In the genomic region with DNA sequence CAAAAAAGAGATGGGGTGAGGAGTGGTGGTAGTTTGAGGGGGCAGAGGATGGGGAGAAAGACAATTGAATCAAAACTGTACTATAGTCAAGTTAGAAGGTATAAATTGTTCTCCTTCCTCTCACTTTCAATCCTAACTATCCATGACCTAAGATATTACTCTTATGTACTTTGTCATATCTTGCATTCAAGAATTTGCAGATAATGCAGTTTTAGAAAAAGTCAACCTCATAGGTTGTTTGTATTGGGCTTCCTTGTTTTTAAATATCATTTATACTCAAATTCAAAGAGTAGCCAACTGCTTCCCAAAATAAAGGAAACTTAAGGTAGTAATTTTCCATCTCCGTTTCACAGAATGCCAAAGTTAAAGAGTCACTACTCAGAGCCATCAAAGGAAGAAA, we compare ENCODE assay signal across 23 cellular contexts. TPM values are rescaled to one million over a fixed set of nuclear protein-coding genes. Genes with fewer than 3 reads are reported as not detected.
DNase-seq lines count a peak whose midpoint lies in the region; ATAC-seq, FAIRE-seq and TF ChIP-seq lines count a peak whose summit lies in the region.
"Had no signal": no experiment of that assay in that cellular context is flagged by ENCODE, and none has a peak within 500 bp of the region (broad histone marks: within the 10 kb centered on the region; RNA-seq: fewer than 3 reads in every experiment).

No MANE protein-coding gene starts in this region.

- H4K20me1 ChIP-seq in HepG2 (ENCODE audit: insufficient read depth, low read length), result no peaks in the 10 kb centered on the region
- H4K20me1 ChIP-seq: BLaER1 treated with 17β-estradiol and CSF1 and Interleukin-3, amounts not matched to agents 10 nM and 100 nM had no signal

- H3K4me1 ChIP-seq in breast epithelium (no peaks in the 10 kb centered on the region), HepG2 (ENCODE audit: insufficient read depth, low read length) (peaks cover 14% of the 10 kb centered on the region)
- H3K4me1 ChIP-seq: BLaER1 treated with 17β-estradiol and CSF1 and Interleukin-3, amounts not matched to agents 10 nM and 100 nM had no signal

- TF ChIP-seq POLR2A in breast epithelium (IDR thresholded peaks at IDR 0.05), result no peak
- TF ChIP-seq POLR2A in HepG2 (IDR thresholded peaks at IDR 0.05; ENCODE audit: insufficient read depth in 1 of 2, low read depth in 2 of 2, low read length in 2 of 2), result no peak

- H3K36me3 ChIP-seq in breast epithelium (no peaks in the 10 kb centered on the region), HepG2 (replicated peaks in 1 of 2; ENCODE audit: control insufficient read depth in 1 of 2, insufficient read depth in 2 of 2, low read length in 2 of 2) (peaks cover 4 to 6% of the 10 kb centered on the region in 2 experiments; a peak in 3 of 5 replicates)
- H3K36me3 ChIP-seq: BLaER1 treated with 17β-estradiol and CSF1 and Interleukin-3, amounts not matched to agents 10 nM and 100 nM had no signal

- no peaks in the 10 kb centered on the region for H3K79me2 ChIP-seq in HepG2 (ENCODE audit: insufficient read depth, low read length)

- no peaks in the 10 kb centered on the region for H3K9me3 ChIP-seq in breast epithelium
- H3K9me3 ChIP-seq in HepG2 (ENCODE audit: low read length), result no peaks in the 10 kb centered on the region
- H3K9me3 ChIP-seq: BLaER1 treated with 17β-estradiol and CSF1 and Interleukin-3, amounts not matched to agents 10 nM and 100 nM; MG63 had no signal

- CTCF ChIA-PET in MCF 10A (lab: Yijun Ruan, JAX) (no interaction called here), HepG2 (lab: Yijun Ruan, JAX; ENCODE audit: low intra/inter-chr PET ratio, low total read pairs) (no interaction called here)

- H3K27me3 ChIP-seq in breast epithelium, result no peaks in the 10 kb centered on the region
- H3K27me3 ChIP-seq in HepG2 (ENCODE audit: control insufficient read depth in 1 of 2, insufficient read depth in 2 of 2, low read length in 2 of 2), result no peaks in the 10 kb centered on the region
- H3K27me3 ChIP-seq: BLaER1 treated with 17β-estradiol and CSF1 and Interleukin-3, amounts not matched to agents 10 nM and 100 nM; MG63 had no signal

- H3K4me3 Mint-ChIP-seq in MCF 10A (ENCODE audit: unreplicated experiment) (no peak overlapping the region), endothelial cell (ENCODE audit: unreplicated experiment) (no peak overlapping the region)
- H3K4me3 Mint-ChIP-seq: CD4-positive, alpha-beta T cell had no signal

- in situ Hi-C loops in HepG2 (cut with HindIII; ENCODE audit: extremely low pct_ligation_motif_present, low pct_unique_long_range_greater_than_20kb), result no loop called here

- no peak for FAIRE-seq in HepG2 (lab: Jason Lieb, UNC)
- FAIRE-seq: GM18507 had no signal

- H3K4me3 ChIP-seq in breast epithelium (no peak overlapping the region), HepG2 (replicated peaks in 1 of 3; ENCODE audit: insufficient read depth in 1 of 3, low read depth in 2 of 3, low read length in 3 of 3) (no peak overlapping the region), foreskin fibroblast (ENCODE audit: low read depth in 1 of 2, low read length in 2 of 2) (no peak overlapping the region)
- H3K4me3 ChIP-seq: BLaER1 treated with 17β-estradiol and CSF1 and Interleukin-3, amounts not matched to agents 10 nM and 100 nM; MG63 had no signal

- DNase-seq in breast epithelium (ENCODE audit: low spot score in 2 of 2) (no peak), MCF 10A (ENCODE audit: unreplicated experiment) (no peak), M059J (ENCODE audit: low read depth) (peak; percentile 40), epithelial cell of prostate (ENCODE audit: low read depth, low spot score) (no peak), HepG2 (ENCODE audit: low spot score) (no peak), NCI-H524 treated with DMSO at 0.1 percent for 48 hours (lab: John Stamatoyannopoulos, UW) (no peak), endothelial cell (ENCODE audit: low spot score) (no peak), foreskin fibroblast (no peak)
- DNase-seq: AML-193; CD4-positive, alpha-beta T cell; DMS53; H7; Kasumi-1; MG63; NCI-H2029; NCI-H446; NCI-H526 treated with DMSO at 0.1 percent for 48 hours; SHP77 treated with DMSO at 0.1 percent for 48 hours; SW 1271 had no signal

- TF ChIP-seq EP300 in HepG2 (IDR thresholded peaks at IDR 0.05; ENCODE audit: low read depth in 2 of 2, low read length in 2 of 2) (no peak), HepG2 (CRISPR knock-in tag; IDR thresholded peaks at IDR 0.05; ENCODE audit: borderline replicate concordance) (no peak)

- intact Hi-C loops in breast epithelium (cut with DNase I; ENCODE audit: low total_unique reads), result no loop called here
- intact Hi-C loops in MCF 10A (cut with micrococcal nuclease), result no loop called here
- intact Hi-C loops in HepG2 (cut with micrococcal nuclease; ENCODE audit: unreplicated experiment), result no loop called here

- H3K9ac ChIP-seq in HepG2 (ENCODE audit: insufficient read depth, low read depth, low read length), result no peak overlapping the region
- H3K9ac ChIP-seq: BLaER1 treated with 17β-estradiol and CSF1 and Interleukin-3, amounts not matched to agents 10 nM and 100 nM had no signal

- no peaks in the 10 kb centered on the region for H3K27me3 Mint-ChIP-seq in MCF 10A (ENCODE audit: insufficient read depth, unreplicated experiment)
- no peaks in the 10 kb centered on the region for H3K27me3 Mint-ChIP-seq in endothelial cell (ENCODE audit: unreplicated experiment)

- H3K4me1 Mint-ChIP-seq in MCF 10A (ENCODE audit: insufficient read depth, unreplicated experiment) (peaks cover 47% of the 10 kb centered on the region), endothelial cell (ENCODE audit: unreplicated experiment) (peaks cover 10% of the 10 kb centered on the region)

- peak overlapping the region; percentile 29 to 49 for H3K27ac ChIP-seq in breast epithelium
- H3K27ac ChIP-seq in epithelial cell of prostate, result peak overlapping the region; percentile 80
- no peak overlapping the region for H3K27ac ChIP-seq in HepG2 (ENCODE audit: extremely low read length, insufficient read depth, low read length)
- H3K27ac ChIP-seq: BLaER1 treated with 17β-estradiol and CSF1 and Interleukin-3, amounts not matched to agents 10 nM and 100 nM; HL-60; RWPE1 had no signal

- POLR2A ChIA-PET in MCF 10A (lab: Yijun Ruan, JAX), result interaction anchor here (4.8 to 4.9 kb wide), 2 partner anchors 12 kb away, joined by 35 to 36 read pairs; no protein-coding TSS in a partner anchor
- POLR2A ChIA-PET in HepG2 (lab: Yijun Ruan, JAX), result no interaction called here

- ATAC-seq in HepG2, result no peak

- H3K36me3 Mint-ChIP-seq in MCF 10A (ENCODE audit: insufficient read depth, unreplicated experiment) (peaks cover 16% of the 10 kb centered on the region), endothelial cell (ENCODE audit: low read depth, unreplicated experiment) (no peaks in the 10 kb centered on the region)

- no TSS peak for BruUV-seq in MCF 10A (replicated peaks; lab: Mats Ljungman, UMichigan)
- no TSS peak for BruUV-seq in HepG2 (replicated peaks; lab: Mats Ljungman, UMichigan)

- TF ChIP-seq CTCF in breast epithelium (IDR thresholded peaks at IDR 0.05) (no peak), MCF 10A (IDR thresholded peaks at IDR 0.05; ENCODE audit: unreplicated experiment) (no peak), HepG2 (CRISPR knock-in tag; IDR thresholded peaks at IDR 0.05) (no peak), endothelial cell (IDR thresholded peaks at IDR 0.05; ENCODE audit: unreplicated experiment) (no peak), foreskin fibroblast (IDR thresholded peaks at IDR 0.05; ENCODE audit: low read depth, low read length) (no peak)

- no peak for TF ChIP-seq RAD21 in HepG2 (CRISPR knock-in tag; IDR thresholded peaks at IDR 0.05)

- no peaks in the 10 kb centered on the region for H3K9me3 Mint-ChIP-seq in MCF 10A (ENCODE audit: unreplicated experiment)
- H3K9me3 Mint-ChIP-seq in endothelial cell (ENCODE audit: unreplicated experiment), result no peaks in the 10 kb centered on the region
- H3K9me3 Mint-ChIP-seq: CD4-positive, alpha-beta T cell had no signal

- H3K27ac Mint-ChIP-seq in MCF 10A (ENCODE audit: low read depth, unreplicated experiment) (no peak overlapping the region), endothelial cell (ENCODE audit: unreplicated experiment) (no peak overlapping the region)
- H3K27ac Mint-ChIP-seq: CD4-positive, alpha-beta T cell had no signal

- WGBS in HepG2 (ENCODE audit: low lambda C conversion rate), result 98% methylated on average over 1 of the region's 1 CpG

- H3K4me2 ChIP-seq in HepG2 (ENCODE audit: low read depth, low read length), result no peak overlapping the region
- H3K4me2 ChIP-seq: BLaER1 treated with 17β-estradiol and CSF1 and Interleukin-3, amounts not matched to agents 10 nM and 100 nM had no signal

- no peak overlapping the region for H2AFZ ChIP-seq in HepG2 (ENCODE audit: low read length)

TF ChIP-seq in HepG2, 621 proteins besides CTCF, POLR2A, EP300 and RAD21:
- no peak for TF ChIP-seq ASH2L (IDR thresholded peaks at IDR 0.05; ENCODE audit: insufficient read length, low read depth, low read length)
- peak in 1 of 2 experiments; percentile 22; a peak in 1 of 4 replicates for TF ChIP-seq MAFK (conservative IDR thresholded peaks at IDR 0.05 in 1 of 2, IDR thresholded peaks at IDR 0.05 in 1 of 2; ENCODE audit: low read length in 2 of 2)

RNA-seq across cellular contexts. Expression of a gene that starts 32.7 kb away (rescaled TPM):
- total RNA-seq in breast epithelium (10 to 100 TPM; 25.8 to 85.6 (median 40.6) TPM), MCF 10A (2022) (129 and 154 TPM in 2 replicates), HepG2 (2016; rRNA removed; fragmentation: Illumina TruSeq; extraction: Trizol) (23.3 and 31.5 TPM in 2 replicates), endothelial cell (ENCODE audit: unreplicated experiment) (35.1 TPM)
- total RNA-seq in M059J (2014; rRNA removed; shearing (Covaris generic)), result 131 and 199 TPM in 2 replicates
- total RNA-seq in HepG2 (2016; cell fraction: cytosol; rRNA removed; fragmentation: Illumina TruSeq; extraction: Trizol; ENCODE audit: low read depth), result 6.7 and 9.1 TPM in 2 replicates
- 22.2 and 30.9 TPM in 2 replicates for total RNA-seq in HepG2 (2016; cell fraction: insoluble cytoplasmic fraction; rRNA removed; fragmentation: Illumina TruSeq; extraction: Trizol)
- total RNA-seq in HepG2 (2016; cell fraction: membrane; rRNA removed; fragmentation: Illumina TruSeq; extraction: Trizol), result 13.5 and 13.7 TPM in 2 replicates
- 41.6 and 49.0 TPM in 2 replicates for total RNA-seq in HepG2 (2016; cell fraction: nucleus; rRNA removed; fragmentation: Illumina TruSeq; extraction: Trizol)
- polyA plus RNA-seq in HepG2 (2011; rRNA removed), result 20.4 and 21.8 TPM in 2 replicates
- 12.9 and 19.5 TPM in 2 replicates for polyA plus RNA-seq in HepG2 (2011; cell fraction: cytosol; rRNA removed)
- 10.0 and 10.1 TPM in 2 replicates for polyA plus RNA-seq in HepG2 (2011; cell fraction: nucleus; rRNA removed)
- polyA plus RNA-seq in HepG2 (2012), result 29.8 and 37.6 TPM in 2 replicates
- 1.00 and 1.2 TPM in 2 replicates for polyA plus RNA-seq in HepG2 (2016; cell fraction: cytosol; fragmentation: Illumina TruSeq; extraction: Trizol; ENCODE audit: low read depth)
- 12.2 TPM in 2 replicates for polyA plus RNA-seq in HepG2 (2016; cell fraction: insoluble cytoplasmic fraction; fragmentation: Illumina TruSeq; extraction: Trizol; ENCODE audit: low read depth)
- polyA plus RNA-seq in HepG2 (2016; cell fraction: membrane; fragmentation: Illumina TruSeq; extraction: Trizol; ENCODE audit: low read depth), result 2.8 and 2.9 TPM in 2 replicates
- polyA plus RNA-seq in HepG2 (2016; cell fraction: nucleus; fragmentation: Illumina TruSeq; extraction: Trizol; ENCODE audit: insufficient read depth, low read depth), result 21.5 and 22.5 TPM in 2 replicates
- 90.9 and 232 TPM in 2 replicates for polyA minus RNA-seq in HepG2 (2011; rRNA and poly(A)+ RNA removed; ENCODE audit: low replicate concordance)
- 55.1 and 63.9 TPM in 2 replicates for polyA minus RNA-seq in HepG2 (2011; cell fraction: cytosol; rRNA and poly(A)+ RNA removed)
- polyA minus RNA-seq in HepG2 (2011; cell fraction: nucleus; rRNA and poly(A)+ RNA removed), result 75.3 and 92.4 TPM in 2 replicates
